In genomic region chr12:49664591-49665146, GRCh38 we compare ENCODE assay signal across 8 cellular contexts. TPM values are rescaled to one million over a fixed set of nuclear protein-coding genes. Genes with fewer than 3 reads are reported as not detected.
DNase-seq lines count a peak whose midpoint lies in the region; ATAC-seq lines count a peak whose summit lies in the region.

No MANE protein-coding gene starts in this region.

- peak overlapping the region; percentile 17 for H2BK5ac ChIP-seq in mesendoderm (ENCODE audit: low read length)

- no peak for DNase-seq in activated CD4-positive, alpha-beta memory T cell treated with anti-CD3 and anti-CD28 coated beads for 36 hours
- DNase-seq in mesendoderm, result peak; percentile 83
- DNase-seq in SKM-1 treated with dmso at 0.1 percent for 144 hours (lab: John Stamatoyannopoulos, UW; ENCODE audit: unreplicated experiment), result no peak
- no peak for DNase-seq in SIG-M5 treated with dmso at 0.1 percent for 504 hours (lab: John Stamatoyannopoulos, UW; ENCODE audit: unreplicated experiment)
- no peak for DNase-seq in putamen (ENCODE audit: low spot score)
- DNase-seq in globus pallidus (ENCODE audit: low spot score), result no peak

- H3K4me2 ChIP-seq in mesendoderm (ENCODE audit: low read length), result no peak overlapping the region

- no peak overlapping the region for H3K4ac ChIP-seq in mesendoderm (ENCODE audit: low read depth, low read length)

- peak overlapping the region; percentile 56 for H3K56ac ChIP-seq in mesendoderm (ENCODE audit: low read length)

- peaks cover 4% of the 10 kb centered on the region for H3K79me1 ChIP-seq in mesendoderm (ENCODE audit: low read length)

- no peak overlapping the region for H3K4me3 ChIP-seq in mesendoderm (ENCODE audit: low read length)

- no peaks in the 10 kb centered on the region for H3K9me3 Mint-ChIP-seq in activated CD4-positive, alpha-beta memory T cell treated with anti-CD3 and anti-CD28 coated beads for 36 hours

- CTCF ChIA-PET in activated CD4-positive, alpha-beta memory T cell treated with anti-CD3 and anti-CD28 coated beads for 36 hours (lab: Charles Lee), result interaction anchor here (2.7 to 3.1 kb wide), 2 partner anchors 34 to 77 kb away, joined by 10 to 12 read pairs; partner anchors contain the start of gene TMBIM6

- no peak overlapping the region for H4K8ac ChIP-seq in mesendoderm (ENCODE audit: low read depth, low read length)

- no peak overlapping the region for H4K5ac ChIP-seq in mesendoderm (ENCODE audit: low read length)

- peaks cover 19% of the 10 kb centered on the region for H3K36me3 Mint-ChIP-seq in activated CD4-positive, alpha-beta memory T cell treated with anti-CD3 and anti-CD28 coated beads for 36 hours

- H3K23ac ChIP-seq in mesendoderm (ENCODE audit: low read length), result peak overlapping the region; percentile 32

- H3K27ac Mint-ChIP-seq in activated CD4-positive, alpha-beta memory T cell treated with anti-CD3 and anti-CD28 coated beads for 36 hours, result peak overlapping the region; percentile 14

- no peaks in the 10 kb centered on the region for H3K27me3 ChIP-seq in mesendoderm (ENCODE audit: insufficient read depth, low read length, poor library complexity)

- no peak overlapping the region for H2AK5ac ChIP-seq in mesendoderm (ENCODE audit: low read length)

- H3K4me1 ChIP-seq in mesendoderm (ENCODE audit: control insufficient read depth, low read depth, low read length), result peaks cover 15% of the 10 kb centered on the region

- intact Hi-C loops in activated CD4-positive, alpha-beta memory T cell treated with anti-CD3 and anti-CD28 coated beads for 36 hours (cut with micrococcal nuclease), result no loop called here

- H3K36me3 ChIP-seq in mesendoderm (ENCODE audit: control insufficient read depth, insufficient read depth, low read length), result no peaks in the 10 kb centered on the region

- H3K18ac ChIP-seq in mesendoderm (ENCODE audit: low read length), result peak overlapping the region; percentile 13

- H3K4me1 Mint-ChIP-seq in activated CD4-positive, alpha-beta memory T cell treated with anti-CD3 and anti-CD28 coated beads for 36 hours (ENCODE audit: low read depth), result peaks cover 76% of the 10 kb centered on the region

- POLR2A ChIA-PET in activated CD4-positive, alpha-beta memory T cell treated with anti-CD3 and anti-CD28 coated beads for 36 hours (lab: Charles Lee), result interaction anchor here (1.0 to 4.5 kb wide), 4 partner anchors 8 to 77 kb away, joined by 3 to 40 read pairs (median 7); partner anchors contain the start of genes PRPF40B and TMBIM6

- no peaks in the 10 kb centered on the region for H3K27me3 Mint-ChIP-seq in activated CD4-positive, alpha-beta memory T cell treated with anti-CD3 and anti-CD28 coated beads for 36 hours

- no peak overlapping the region for H3K27ac ChIP-seq in mesendoderm (ENCODE audit: low read depth, low read length)

- ATAC-seq in GM18858 (IDR thresholded peaks at IDR 0.05; ENCODE audit: unreplicated experiment) (peak; percentile 53), HG02798 (IDR thresholded peaks at IDR 0.05; ENCODE audit: poor library complexity, unreplicated experiment) (peak; percentile 73)

- no peak overlapping the region for H3K4me3 Mint-ChIP-seq in activated CD4-positive, alpha-beta memory T cell treated with anti-CD3 and anti-CD28 coated beads for 36 hours

- H3K9ac ChIP-seq in mesendoderm (ENCODE audit: low read length), result no peak overlapping the region

- H3K79me2 ChIP-seq in mesendoderm (ENCODE audit: control insufficient read depth, insufficient read depth, low read length), result no peaks in the 10 kb centered on the region

- no peak overlapping the region for H2BK120ac ChIP-seq in mesendoderm (ENCODE audit: low read depth, low read length)

- no peak overlapping the region for H2BK15ac ChIP-seq in mesendoderm (replicated peaks; ENCODE audit: low read depth)

- 100% methylated on average over 1 of the region's 4 CpGs for WGBS in mesendoderm (ENCODE audit: extremely low coverage, insufficient coverage, low lambda C conversion rate)

RNA-seq across cellular contexts. Expression of gene PRPF40B, which starts 41.3 kb away (rescaled TPM):
- total RNA-seq in activated CD4-positive, alpha-beta memory T cell treated with anti-CD3 and anti-CD28 coated beads for 36 hours, result 1 to 10 TPM; 6.2 to 8.9 TPM
- 4.3 TPM for polyA plus RNA-seq in mesendoderm (2013, experiment 1 of 2)
- 4.5 TPM for polyA plus RNA-seq in mesendoderm (2013, experiment 2 of 2)

RNA-seq across cellular contexts. Expression of gene FMNL3, which starts 42.5 kb away (rescaled TPM):
- 10 to 100 TPM; 31.2 to 31.9 TPM for total RNA-seq in activated CD4-positive, alpha-beta memory T cell treated with anti-CD3 and anti-CD28 coated beads for 36 hours
- polyA plus RNA-seq in mesendoderm (2013, experiment 1 of 2), result 11.1 TPM
- polyA plus RNA-seq in mesendoderm (2013, experiment 2 of 2), result 11.3 TPM

RNA-seq across cellular contexts. Expression of gene FAM186B, which starts 59.2 kb away (rescaled TPM):
- total RNA-seq in activated CD4-positive, alpha-beta memory T cell treated with anti-CD3 and anti-CD28 coated beads for 36 hours, result not detected
- 0.08 TPM for polyA plus RNA-seq in mesendoderm (2013, experiment 1 of 2)
- polyA plus RNA-seq in mesendoderm (2013, experiment 2 of 2), result 0.06 TPM
